Comparison of ENCODE assay signal across 15 cellular contexts in the genomic region with DNA sequence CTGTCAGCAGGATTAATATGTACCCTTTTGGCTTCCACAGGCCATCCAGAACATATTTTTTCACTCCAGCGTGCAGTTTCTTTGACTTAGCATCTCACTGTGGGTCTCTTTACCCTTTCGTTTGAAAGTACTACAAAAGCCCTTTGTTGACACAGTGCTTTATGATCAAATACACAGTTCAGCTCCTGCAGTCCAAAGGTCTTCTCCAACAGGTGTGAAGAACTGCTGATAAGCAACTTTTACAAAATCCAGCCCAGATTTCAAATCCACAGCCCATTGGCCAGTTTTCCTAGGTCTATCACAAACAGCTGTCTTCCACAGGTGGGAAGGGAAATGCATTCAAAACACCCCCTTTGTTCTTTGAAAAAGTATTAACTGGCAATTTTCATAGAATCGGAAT. TPM values are rescaled to one million over a fixed set of nuclear protein-coding genes. Genes with fewer than 3 reads are reported as not detected.
A peak's percentile ranks its signal among the peaks of the same experiment; 100 is the strongest.
DNase-seq lines count a peak whose midpoint lies in the region; ATAC-seq and TF ChIP-seq lines count a peak whose summit lies in the region.
"Had no signal": no experiment of that assay in that cellular context is flagged by ENCODE, and none has a peak within 500 bp of the region (broad histone marks: within the 10 kb centered on the region; RNA-seq: fewer than 3 reads in every experiment).

No MANE protein-coding gene starts in this region.

- H3K9me3 ChIP-seq in mucosa of rectum (ENCODE audit: control insufficient read depth in 2 of 2, low read length in 2 of 2) (no peaks in the 10 kb centered on the region), esophagus muscularis mucosa (no peaks in the 10 kb centered on the region)

- H3K4me3 ChIP-seq in mucosa of rectum (ENCODE audit: low read length in 2 of 2) = peak overlapping the region; percentile 22 to 38
- no peak overlapping the region for H3K4me3 ChIP-seq in esophagus muscularis mucosa
- H3K4me3 ChIP-seq: coronary artery had no signal

- TF ChIP-seq POLR2A in esophagus muscularis mucosa (IDR thresholded peaks at IDR 0.05; ENCODE audit: low read depth) = no peak

- H3K4me1 ChIP-seq in mucosa of rectum (ENCODE audit: control insufficient read depth in 2 of 2, insufficient read depth in 2 of 2, low read length in 2 of 2) = peaks cover 42 to 53% of the 10 kb centered on the region in 2 donors
- H3K4me1 ChIP-seq in esophagus muscularis mucosa = peaks cover 0 to 10% (median 0%) of the 10 kb centered on the region in 4 donors

- H3K36me3 ChIP-seq in mucosa of rectum (ENCODE audit: control insufficient read depth in 2 of 2, insufficient read depth in 2 of 2, low read length in 2 of 2) = peaks cover 0 to 5% of the 10 kb centered on the region in 2 donors
- no peaks in the 10 kb centered on the region for H3K36me3 ChIP-seq in esophagus muscularis mucosa

- in situ Hi-C loops in GM13976 (cut with MboI; ENCODE audit: low sequenced_read_pairs, unreplicated experiment) = no loop called here

- DNase-seq in LoVo (ENCODE audit: low spot score) (peak; percentile 74), GM20000 (ENCODE audit: low spot score) (no peak), esophagus muscularis mucosa (ENCODE audit: extremely low spot score) (no peak), GM13976 (ENCODE audit: low spot score) (no peak)
- DNase-seq: EL; foreskin keratinocyte; left ventricle myocardium superior; naive thymus-derived CD8-positive, alpha-beta T cell; NCI-H1694 treated with DMSO at 0.1 percent for 48 hours; stimulated activated naive CD4-positive, alpha-beta T cell treated with Interleukin-2 at 50 U/mL for 16 hours had no signal

- WGBS in esophagus muscularis mucosa = 70% methylated on average over 3 of the region's 3 CpGs

- H3K9ac ChIP-seq in mucosa of rectum (ENCODE audit: low read depth in 1 of 2, low read length in 2 of 2) = no peak overlapping the region

- TF ChIP-seq CTCF in 22Rv1 (IDR thresholded peaks at IDR 0.05) (no peak), VCaP (conservative IDR thresholded peaks at IDR 0.05) (no peak), GM20000 (IDR thresholded peaks at IDR 0.05; ENCODE audit: extremely low read depth, missing control alignments) (no peak), esophagus muscularis mucosa (IDR thresholded peaks at IDR 0.05) (no peak), GM13976 (IDR thresholded peaks at IDR 0.05; ENCODE audit: borderline replicate concordance, control extremely low read depth, extremely low read depth, insufficient read depth, missing control alignments) (no peak)

- ATAC-seq in HG03097 (IDR thresholded peaks at IDR 0.05; ENCODE audit: low FRiP score, unreplicated experiment) = no peak
- ATAC-seq: foreskin keratinocyte; left ventricle myocardium superior; naive thymus-derived CD8-positive, alpha-beta T cell had no signal

- peak overlapping the region; percentile 37 for H3K27ac ChIP-seq in 22Rv1
- peak overlapping the region; percentile 58 for H3K27ac ChIP-seq in VCaP
- peak overlapping the region; percentile 59 to 62 for H3K27ac ChIP-seq in mucosa of rectum (ENCODE audit: low read depth in 2 of 2, low read length in 2 of 2)
- H3K27ac ChIP-seq in esophagus muscularis mucosa (replicated peaks in 1 of 4) = no peak overlapping the region
- H3K27ac ChIP-seq: foreskin keratinocyte had no signal

- TF ChIP-seq EP300 in esophagus muscularis mucosa (IDR thresholded peaks at IDR 0.05) = no peak

- intact Hi-C loops in esophagus muscularis mucosa (cut with DNase I) = no loop called here

- no peaks in the 10 kb centered on the region for H3K27me3 ChIP-seq in mucosa of rectum (ENCODE audit: control insufficient read depth in 2 of 2, insufficient read depth in 2 of 2, low read length in 2 of 2)
- H3K27me3 ChIP-seq in esophagus muscularis mucosa = no peaks in the 10 kb centered on the region
- H3K27me3 ChIP-seq: foreskin keratinocyte had no signal

RNA-seq across cellular contexts. Expression of a gene that starts 54.8 kb away (rescaled TPM):
- 1 to 10 TPM; 7.1 to 9.3 (median 7.8) TPM for total RNA-seq in esophagus muscularis mucosa
- total RNA-seq: naive thymus-derived CD8-positive, alpha-beta T cell had no signal

Comparison
In these comparisons a context has a peak if more than half of its experiments do, and no peak if none do; other contexts are left out.
1. H3K27ac ChIP-seq: peak in 22Rv1 (single experiment), VCaP (single experiment) and mucosa of rectum (2 of 2); none in esophagus muscularis mucosa (0 of 4).
2. H3K4me3 ChIP-seq: peak in mucosa of rectum (2 of 2); none in esophagus muscularis mucosa (0 of 4).